13 cellular contexts compared by ENCODE assay signal in the genomic region with DNA sequence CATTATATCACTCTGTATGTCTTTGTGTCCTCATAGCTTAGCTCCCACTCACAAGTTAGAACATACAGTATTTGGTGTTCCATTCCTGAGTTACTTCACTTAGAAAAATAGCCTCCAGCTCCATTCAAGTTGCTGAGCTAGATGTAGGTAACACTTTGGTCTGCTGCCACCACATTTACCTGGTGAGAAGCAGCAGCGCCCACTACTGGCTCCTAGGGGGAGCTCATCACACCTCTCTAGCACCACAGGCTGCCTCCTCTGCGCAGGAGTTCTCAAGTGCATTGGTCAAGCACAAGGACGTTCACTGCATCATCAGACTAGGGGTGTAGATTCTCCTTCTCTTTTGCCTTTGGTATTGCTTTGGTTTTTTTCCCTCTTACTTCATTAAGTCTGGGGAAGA.
DNase-seq lines count a peak whose midpoint lies in the region; ATAC-seq and TF ChIP-seq lines count a peak whose summit lies in the region.
"Had no signal": no experiment of that assay in that cellular context is flagged by ENCODE, and none has a peak within 500 bp of the region (broad histone marks: within the 10 kb centered on the region; RNA-seq: fewer than 3 reads in every experiment).

No MANE protein-coding gene starts in this region.

- H3K27ac Mint-ChIP-seq in activated naive CD4-positive, alpha-beta T cell treated with anti-CD3 and anti-CD28 coated beads for 36 hours = no peak overlapping the region
- H3K27ac Mint-ChIP-seq in activated naive CD4-positive, alpha-beta T cell treated with anti-CD3 and anti-CD28 coated beads, Interleukin-2, amount 50 U/mL, for 72 hours = no peak overlapping the region
- H3K27ac Mint-ChIP-seq: CD4-positive, alpha-beta memory T cell had no signal

- intact Hi-C loops in activated naive CD4-positive, alpha-beta T cell treated with anti-CD3 and anti-CD28 coated beads for 36 hours (cut with micrococcal nuclease) = no loop called here
- intact Hi-C loops in thyroid gland (cut with DNase I) = no loop called here

- no peaks in the 10 kb centered on the region for H3K9me3 ChIP-seq in thyroid gland

- peaks cover 10% of the 10 kb centered on the region for H3K9me3 Mint-ChIP-seq in activated naive CD4-positive, alpha-beta T cell treated with anti-CD3 and anti-CD28 coated beads for 36 hours
- peaks cover 21% of the 10 kb centered on the region in 2 donors for H3K9me3 Mint-ChIP-seq in activated naive CD4-positive, alpha-beta T cell treated with anti-CD3 and anti-CD28 coated beads, Interleukin-2, amount 50 U/mL, for 72 hours

- DNase-seq in activated naive CD4-positive, alpha-beta T cell treated with anti-CD3 and anti-CD28 coated beads for 36 hours = peak; percentile 4
- no peak for DNase-seq in activated naive CD4-positive, alpha-beta T cell treated with anti-CD3 and anti-CD28 coated beads, Interleukin-2, amount 50 U/mL, for 72 hours (ENCODE audit: low spot score in 2 of 2)
- DNase-seq in NCI-H748 treated with DMSO at 0.1 percent for 48 hours (lab: John Stamatoyannopoulos, UW) = peak; percentile 17
- peak; percentile 17 for DNase-seq in fibroblast of pulmonary artery (ENCODE audit: low read depth)
- peak; percentile 55 to 59 for DNase-seq in thyroid gland
- no peak for DNase-seq in NOMO-1 treated with DMSO at 0.1 percent for 48 hours (lab: John Stamatoyannopoulos, UW; ENCODE audit: unreplicated experiment)
- DNase-seq in ureter (ENCODE audit: low spot score) = no peak
- DNase-seq in NCI-H187 treated with DMSO at 0.1 percent for 48 hours (lab: John Stamatoyannopoulos, UW) = no peak
- DNase-seq: activated T-cell treated with anti-CD3 and anti-CD28 coated beads, Interleukin-2, amount 50 U/mL, for 1 hour; CD4-positive, alpha-beta memory T cell; hypothalamus had no signal

- no peaks in the 10 kb centered on the region for H3K27me3 ChIP-seq in thyroid gland

- H3K4me3 ChIP-seq in fibroblast of pulmonary artery (replicated peaks; ENCODE audit: low read depth, low read length) = no peak overlapping the region
- H3K4me3 ChIP-seq in thyroid gland (replicated peaks in 1 of 3) = no peak overlapping the region
- H3K4me3 ChIP-seq: SK-N-MC had no signal

- H3K27ac ChIP-seq in thyroid gland = no peak overlapping the region
- H3K27ac ChIP-seq: SK-N-MC had no signal

- no peaks in the 10 kb centered on the region for H3K4me1 ChIP-seq in thyroid gland

- no peaks in the 10 kb centered on the region for H3K36me3 ChIP-seq in thyroid gland

- ATAC-seq in activated naive CD4-positive, alpha-beta T cell treated with anti-CD3 and anti-CD28 coated beads, Interleukin-2, amount 50 U/mL, for 72 hours = no peak

- TF ChIP-seq POLR2A in thyroid gland (IDR thresholded peaks at IDR 0.05) = no peak

- WGBS in thyroid gland, 2 donors = 30 to 36% methylated on average over 3 of the region's 3 CpGs

- no peaks in the 10 kb centered on the region for H3K27me3 Mint-ChIP-seq in activated naive CD4-positive, alpha-beta T cell treated with anti-CD3 and anti-CD28 coated beads for 36 hours (ENCODE audit: low read depth)
- H3K27me3 Mint-ChIP-seq: CD4-positive, alpha-beta memory T cell; central memory CD8-positive, alpha-beta T cell had no signal

- peak; percentile 14 for TF ChIP-seq CTCF in fibroblast of pulmonary artery (IDR thresholded peaks at IDR 0.05; ENCODE audit: low read length, missing control alignments)
- peak in 5 of 6 experiments; percentile 15 to 55 (median 33) for TF ChIP-seq CTCF in thyroid gland (IDR thresholded peaks at IDR 0.05)

- CTCF ChIA-PET in activated naive CD4-positive, alpha-beta T cell treated with anti-CD3 and anti-CD28 coated beads for 36 hours (lab: Charles Lee) = no interaction called here

- H3K36me3 Mint-ChIP-seq in activated naive CD4-positive, alpha-beta T cell treated with anti-CD3 and anti-CD28 coated beads for 36 hours (ENCODE audit: low read depth) = no peaks in the 10 kb centered on the region
- peaks cover 0 to 24% of the 10 kb centered on the region in 2 donors for H3K36me3 Mint-ChIP-seq in activated naive CD4-positive, alpha-beta T cell treated with anti-CD3 and anti-CD28 coated beads, Interleukin-2, amount 50 U/mL, for 72 hours
- H3K36me3 Mint-ChIP-seq: CD4-positive, alpha-beta memory T cell had no signal

- H3K4me1 Mint-ChIP-seq in activated naive CD4-positive, alpha-beta T cell treated with anti-CD3 and anti-CD28 coated beads for 36 hours (ENCODE audit: low read depth) = no peaks in the 10 kb centered on the region
- H3K4me1 Mint-ChIP-seq: CD4-positive, alpha-beta memory T cell; central memory CD8-positive, alpha-beta T cell had no signal

- no peak overlapping the region for H3K4me3 Mint-ChIP-seq in activated naive CD4-positive, alpha-beta T cell treated with anti-CD3 and anti-CD28 coated beads for 36 hours
- H3K4me3 Mint-ChIP-seq: CD4-positive, alpha-beta memory T cell; central memory CD8-positive, alpha-beta T cell had no signal

Comparison
In these comparisons a context has a peak if more than half of its experiments do, and no peak if none do; other contexts are left out.
1. DNase-seq: peak in activated naive CD4-positive, alpha-beta T cell treated with anti-CD3 and anti-CD28 coated beads for 36 hours (single experiment), NCI-H748 treated with DMSO at 0.1 percent for 48 hours (single experiment), fibroblast of pulmonary artery (single experiment) and thyroid gland (2 of 2); none in activated naive CD4-positive, alpha-beta T cell treated with anti-CD3 and anti-CD28 coated beads, Interleukin-2, amount 50 U/mL, for 72 hours (0 of 2), NOMO-1 treated with DMSO at 0.1 percent for 48 hours (single experiment), ureter (single experiment) and NCI-H187 treated with DMSO at 0.1 percent for 48 hours (single experiment).